ENCODE assay signal across 22 cellular contexts in genomic region chr6:114033606-114034005, GRCh38.
"Had no signal": no experiment of that assay in that cellular context is flagged by ENCODE, and none has a peak within 500 bp of the region (broad histone marks: within the 10 kb centered on the region; RNA-seq: fewer than 3 reads in every experiment).

No MANE protein-coding gene starts in this region.

- H3K4me3 ChIP-seq: coronary artery, gastrocnemius medialis, heart right ventricle, psoas muscle, right lobe of liver, tibial artery, upper lobe of left lung, uterus had no signal

- H3K27ac ChIP-seq: coronary artery, gastrocnemius medialis, heart right ventricle, neutrophil, psoas muscle, right lobe of liver, tibial artery, upper lobe of left lung, uterus had no signal

- H3K36me3 ChIP-seq: gastrocnemius medialis, heart right ventricle, neutrophil, right lobe of liver, tibial artery, upper lobe of left lung, uterus had no signal

- H3K9me3 Mint-ChIP-seq: endodermal cell; nephron; stimulated activated naive CD8-positive, alpha-beta T cell treated with anti-CD3 and anti-CD28 coated beads, Interleukin-15, Interleukin-2, amounts not matched to agents 100 ng/mL and 50 ng/mL, for 24 hours had no signal

- ATAC-seq: gastrocnemius medialis; heart right ventricle; left lobe of liver; psoas muscle; right lobe of liver; stimulated activated effector memory CD8-positive, alpha-beta T cell treated with anti-CD3 and anti-CD28 coated beads, Interleukin-12 subunit alpha, Interleukin-12 subunit beta, amount 100 ng/mL, for 72 hours had no signal

- H3K27me3 ChIP-seq: gastrocnemius medialis, heart right ventricle, neutrophil, right lobe of liver, tibial artery, upper lobe of left lung, uterus had no signal

- H3K27ac Mint-ChIP-seq: endodermal cell; mesothelial cell of epicardium; naive B cell; nephron; stimulated activated effector memory CD8-positive, alpha-beta T cell treated with anti-CD3 and anti-CD28 coated beads, Interleukin-12 subunit alpha, Interleukin-12 subunit beta, amount 100 ng/mL, for 72 hours; stimulated activated naive CD8-positive, alpha-beta T cell treated with anti-CD3 and anti-CD28 coated beads, Interleukin-15, Interleukin-2, amounts not matched to agents 100 ng/mL and 50 ng/mL, for 24 hours had no signal

- H3K36me3 Mint-ChIP-seq: mesothelial cell of epicardium; naive B cell; stimulated activated effector memory CD8-positive, alpha-beta T cell treated with anti-CD3 and anti-CD28 coated beads, Interleukin-12 subunit alpha, Interleukin-12 subunit beta, amount 100 ng/mL, for 72 hours had no signal

- H3K4me3 Mint-ChIP-seq: endodermal cell; mesothelial cell of epicardium; naive B cell; nephron; stimulated activated effector memory CD8-positive, alpha-beta T cell treated with anti-CD3 and anti-CD28 coated beads, Interleukin-12 subunit alpha, Interleukin-12 subunit beta, amount 100 ng/mL, for 72 hours; stimulated activated naive CD8-positive, alpha-beta T cell treated with anti-CD3 and anti-CD28 coated beads, Interleukin-15, Interleukin-2, amounts not matched to agents 100 ng/mL and 50 ng/mL, for 24 hours had no signal

- H3K4me1 Mint-ChIP-seq: endodermal cell; mesothelial cell of epicardium; naive B cell; nephron; stimulated activated effector memory CD8-positive, alpha-beta T cell treated with anti-CD3 and anti-CD28 coated beads, Interleukin-12 subunit alpha, Interleukin-12 subunit beta, amount 100 ng/mL, for 72 hours had no signal

- H3K9me3 ChIP-seq: gastrocnemius medialis, heart right ventricle, neutrophil, psoas muscle, right lobe of liver, tibial artery, upper lobe of left lung, uterus had no signal

- H3K4me1 ChIP-seq: psoas muscle, right lobe of liver, upper lobe of left lung, uterus had no signal

- DNase-seq: effector CD4-positive, alpha-beta T cell; endodermal cell; erythroblast; gastrocnemius medialis; heart right ventricle; hypothalamus; naive B cell; psoas muscle; retina; right lobe of liver; stimulated activated CD4-positive, alpha-beta T cell treated with anti-CD3 and anti-CD28 coated beads, Interleukin-4, amount 100 ng/mL, for 1 hour; stimulated activated CD8-positive, alpha-beta memory T cell treated with anti-CD3 and anti-CD28 coated beads, Interleukin-4, amount 100 ng/mL, for 48 hours; tibial artery; upper lobe of left lung; uterus had no signal
